In the genomic region with DNA sequence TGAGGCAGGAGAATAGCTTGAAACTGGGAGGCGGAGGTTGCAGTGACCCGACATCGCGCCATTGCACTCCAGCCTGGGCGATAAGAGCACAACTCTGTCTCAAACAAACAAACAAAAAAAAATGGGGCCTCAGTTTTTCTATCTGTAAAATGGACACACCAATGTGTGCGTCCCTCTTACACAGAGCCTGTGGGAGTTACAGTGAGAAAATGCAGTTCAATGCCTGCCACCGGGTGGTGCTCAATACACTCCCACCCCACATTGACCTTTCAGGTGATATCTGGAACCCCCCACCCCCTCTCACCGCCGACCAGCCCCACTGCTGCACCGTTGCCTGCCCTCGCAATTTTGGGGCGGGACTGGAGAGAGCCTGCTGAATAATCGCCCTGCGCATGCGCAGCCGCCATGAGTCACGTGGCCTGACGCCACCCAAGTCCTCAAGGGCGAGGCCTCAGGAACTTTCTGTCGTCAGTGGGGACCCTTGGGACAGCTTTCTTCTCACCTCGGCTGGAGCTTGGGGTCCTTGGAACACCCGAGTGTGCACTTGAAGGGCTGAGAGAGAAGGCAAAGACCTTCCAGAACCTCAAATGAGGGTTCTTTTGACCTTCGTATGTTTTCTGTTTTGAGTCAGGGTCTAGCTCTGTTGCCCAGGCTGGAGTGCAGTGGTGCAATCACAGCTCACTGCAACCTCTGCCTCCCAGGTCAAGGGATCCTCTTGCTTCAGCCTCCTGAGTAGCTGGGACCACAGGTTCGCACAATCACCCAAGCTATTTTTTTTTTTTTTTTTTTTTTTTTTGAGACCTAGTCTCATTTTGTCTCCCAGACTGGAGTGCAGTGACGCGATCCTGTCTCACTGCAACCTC, we compare ENCODE assay signal across 1 cellular context.
TF ChIP-seq lines count a peak whose summit lies in the region.

No MANE protein-coding gene starts in this region.

TF ChIP-seq in K562, 482 proteins besides CTCF, POLR2A, EP300 and RAD21 (continued from another document and continues in another):
- TF ChIP-seq, protein P1, sequence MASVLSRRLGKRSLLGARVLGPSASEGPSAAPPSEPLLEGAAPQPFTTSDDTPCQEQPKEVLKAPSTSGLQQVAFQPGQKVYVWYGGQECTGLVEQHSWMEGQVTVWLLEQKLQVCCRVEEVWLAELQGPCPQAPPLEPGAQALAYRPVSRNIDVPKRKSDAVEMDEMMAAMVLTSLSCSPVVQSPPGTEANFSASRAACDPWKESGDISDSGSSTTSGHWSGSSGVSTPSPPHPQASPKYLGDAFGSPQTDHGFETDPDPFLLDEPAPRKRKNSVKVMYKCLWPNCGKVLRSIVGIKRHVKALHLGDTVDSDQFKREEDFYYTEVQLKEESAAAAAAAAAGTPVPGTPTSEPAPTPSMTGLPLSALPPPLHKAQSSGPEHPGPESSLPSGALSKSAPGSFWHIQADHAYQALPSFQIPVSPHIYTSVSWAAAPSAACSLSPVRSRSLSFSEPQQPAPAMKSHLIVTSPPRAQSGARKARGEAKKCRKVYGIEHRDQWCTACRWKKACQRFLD (CRISPR knock-in tag; IDR thresholded peaks at IDR 0.05) = no peak
- TF ChIP-seq FOS (IDR thresholded peaks at IDR 0.05; ENCODE audit: extremely low read depth, insufficient read length) (no peak), ZNF124 (CRISPR knock-in tag; IDR thresholded peaks at IDR 0.05) (no peak), SMARCA4 (IDR thresholded peaks at IDR 0.05) (no peak), BDP1 (IDR thresholded peaks at IDR 0.05; ENCODE audit: insufficient read depth, insufficient read length) (no peak), MCM2 (IDR thresholded peaks at IDR 0.05; ENCODE audit: low read depth) (no peak), HEY1 (CRISPR knock-in tag; IDR thresholded peaks at IDR 0.05; ENCODE audit: borderline replicate concordance) (no peak), CC2D1A (IDR thresholded peaks at IDR 0.05) (peak; percentile 32; the same call in 1 of the 2 replicates), PYGO2 (tag; IDR thresholded peaks at IDR 0.05) (no peak), FIP1L1 (IDR thresholded peaks at IDR 0.05; ENCODE audit: low read depth, low read length, poor library complexity, severe bottlenecking) (no peak), TAL1 (IDR thresholded peaks at IDR 0.05) (no peak), OTX1 (CRISPR knock-in tag; IDR thresholded peaks at IDR 0.05) (no peak), MAFF (IDR thresholded peaks at IDR 0.05; ENCODE audit: low read length) (no peak), HIVEP1 (CRISPR knock-in tag; IDR thresholded peaks at IDR 0.05) (no peak), ZKSCAN8 (CRISPR knock-in tag; IDR thresholded peaks at IDR 0.05) (no peak), FOXJ2 (tag; IDR thresholded peaks at IDR 0.05) (no peak), ZNF76 (CRISPR knock-in tag; IDR thresholded peaks at IDR 0.05; ENCODE audit: borderline replicate concordance) (no peak), NFE2 (IDR thresholded peaks at IDR 0.05; ENCODE audit: low read depth) (no peak), C11orf30 (IDR thresholded peaks at IDR 0.05; ENCODE audit: low read depth) (no peak), CBFB (CRISPR knock-in tag; IDR thresholded peaks at IDR 0.05) (no peak), THRAP3 (IDR thresholded peaks at IDR 0.05; ENCODE audit: borderline replicate concordance) (no peak)
- TF ChIP-seq, protein P2, sequence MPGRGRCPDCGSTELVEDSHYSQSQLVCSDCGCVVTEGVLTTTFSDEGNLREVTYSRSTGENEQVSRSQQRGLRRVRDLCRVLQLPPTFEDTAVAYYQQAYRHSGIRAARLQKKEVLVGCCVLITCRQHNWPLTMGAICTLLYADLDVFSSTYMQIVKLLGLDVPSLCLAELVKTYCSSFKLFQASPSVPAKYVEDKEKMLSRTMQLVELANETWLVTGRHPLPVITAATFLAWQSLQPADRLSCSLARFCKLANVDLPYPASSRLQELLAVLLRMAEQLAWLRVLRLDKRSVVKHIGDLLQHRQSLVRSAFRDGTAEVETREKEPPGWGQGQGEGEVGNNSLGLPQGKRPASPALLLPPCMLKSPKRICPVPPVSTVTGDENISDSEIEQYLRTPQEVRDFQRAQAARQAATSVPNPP (IDR thresholded peaks at IDR 0.05; ENCODE audit: borderline replicate concordance, insufficient read depth, insufficient read length) = no peak
- TF ChIP-seq, protein P3, sequence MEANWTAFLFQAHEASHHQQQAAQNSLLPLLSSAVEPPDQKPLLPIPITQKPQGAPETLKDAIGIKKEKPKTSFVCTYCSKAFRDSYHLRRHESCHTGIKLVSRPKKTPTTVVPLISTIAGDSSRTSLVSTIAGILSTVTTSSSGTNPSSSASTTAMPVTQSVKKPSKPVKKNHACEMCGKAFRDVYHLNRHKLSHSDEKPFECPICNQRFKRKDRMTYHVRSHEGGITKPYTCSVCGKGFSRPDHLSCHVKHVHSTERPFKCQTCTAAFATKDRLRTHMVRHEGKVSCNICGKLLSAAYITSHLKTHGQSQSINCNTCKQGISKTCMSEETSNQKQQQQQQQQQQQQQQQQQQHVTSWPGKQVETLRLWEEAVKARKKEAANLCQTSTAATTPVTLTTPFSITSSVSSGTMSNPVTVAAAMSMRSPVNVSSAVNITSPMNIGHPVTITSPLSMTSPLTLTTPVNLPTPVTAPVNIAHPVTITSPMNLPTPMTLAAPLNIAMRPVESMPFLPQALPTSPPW (CRISPR knock-in tag; IDR thresholded peaks at IDR 0.05) = peak; percentile 17; the same call in 1 of the 2 replicates
- TF ChIP-seq, protein P4, sequence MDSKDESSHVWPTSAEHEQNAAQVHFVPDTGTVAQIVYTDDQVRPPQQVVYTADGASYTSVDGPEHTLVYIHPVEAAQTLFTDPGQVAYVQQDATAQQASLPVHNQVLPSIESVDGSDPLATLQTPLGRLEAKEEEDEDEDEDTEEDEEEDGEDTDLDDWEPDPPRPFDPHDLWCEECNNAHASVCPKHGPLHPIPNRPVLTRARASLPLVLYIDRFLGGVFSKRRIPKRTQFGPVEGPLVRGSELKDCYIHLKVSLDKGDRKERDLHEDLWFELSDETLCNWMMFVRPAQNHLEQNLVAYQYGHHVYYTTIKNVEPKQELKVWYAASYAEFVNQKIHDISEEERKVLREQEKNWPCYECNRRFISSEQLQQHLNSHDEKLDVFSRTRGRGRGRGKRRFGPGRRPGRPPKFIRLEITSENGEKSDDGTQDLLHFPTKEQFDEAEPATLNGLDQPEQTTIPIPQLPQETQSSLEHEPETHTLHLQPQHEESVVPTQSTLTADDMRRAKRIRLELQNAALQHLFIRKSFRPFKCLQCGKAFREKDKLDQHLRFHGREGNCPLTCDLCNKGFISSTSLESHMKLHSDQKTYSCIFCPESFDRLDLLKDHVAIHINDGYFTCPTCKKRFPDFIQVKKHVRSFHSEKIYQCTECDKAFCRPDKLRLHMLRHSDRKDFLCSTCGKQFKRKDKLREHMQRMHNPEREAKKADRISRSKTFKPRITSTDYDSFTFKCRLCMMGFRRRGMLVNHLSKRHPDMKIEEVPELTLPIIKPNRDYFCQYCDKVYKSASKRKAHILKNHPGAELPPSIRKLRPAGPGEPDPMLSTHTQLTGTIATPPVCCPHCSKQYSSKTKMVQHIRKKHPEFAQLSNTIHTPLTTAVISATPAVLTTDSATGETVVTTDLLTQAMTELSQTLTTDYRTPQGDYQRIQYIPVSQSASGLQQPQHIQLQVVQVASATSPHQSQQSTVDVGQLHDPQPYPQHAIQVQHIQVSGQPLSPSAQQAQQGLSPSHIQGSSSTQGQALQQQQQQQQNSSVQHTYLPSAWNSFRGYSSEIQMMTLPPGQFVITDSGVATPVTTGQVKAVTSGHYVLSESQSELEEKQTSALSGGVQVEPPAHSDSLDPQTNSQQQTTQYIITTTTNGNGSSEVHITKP (IDR thresholded peaks at IDR 0.05; ENCODE audit: partially characterized antibody) = no peak
- TF ChIP-seq, protein P5, sequence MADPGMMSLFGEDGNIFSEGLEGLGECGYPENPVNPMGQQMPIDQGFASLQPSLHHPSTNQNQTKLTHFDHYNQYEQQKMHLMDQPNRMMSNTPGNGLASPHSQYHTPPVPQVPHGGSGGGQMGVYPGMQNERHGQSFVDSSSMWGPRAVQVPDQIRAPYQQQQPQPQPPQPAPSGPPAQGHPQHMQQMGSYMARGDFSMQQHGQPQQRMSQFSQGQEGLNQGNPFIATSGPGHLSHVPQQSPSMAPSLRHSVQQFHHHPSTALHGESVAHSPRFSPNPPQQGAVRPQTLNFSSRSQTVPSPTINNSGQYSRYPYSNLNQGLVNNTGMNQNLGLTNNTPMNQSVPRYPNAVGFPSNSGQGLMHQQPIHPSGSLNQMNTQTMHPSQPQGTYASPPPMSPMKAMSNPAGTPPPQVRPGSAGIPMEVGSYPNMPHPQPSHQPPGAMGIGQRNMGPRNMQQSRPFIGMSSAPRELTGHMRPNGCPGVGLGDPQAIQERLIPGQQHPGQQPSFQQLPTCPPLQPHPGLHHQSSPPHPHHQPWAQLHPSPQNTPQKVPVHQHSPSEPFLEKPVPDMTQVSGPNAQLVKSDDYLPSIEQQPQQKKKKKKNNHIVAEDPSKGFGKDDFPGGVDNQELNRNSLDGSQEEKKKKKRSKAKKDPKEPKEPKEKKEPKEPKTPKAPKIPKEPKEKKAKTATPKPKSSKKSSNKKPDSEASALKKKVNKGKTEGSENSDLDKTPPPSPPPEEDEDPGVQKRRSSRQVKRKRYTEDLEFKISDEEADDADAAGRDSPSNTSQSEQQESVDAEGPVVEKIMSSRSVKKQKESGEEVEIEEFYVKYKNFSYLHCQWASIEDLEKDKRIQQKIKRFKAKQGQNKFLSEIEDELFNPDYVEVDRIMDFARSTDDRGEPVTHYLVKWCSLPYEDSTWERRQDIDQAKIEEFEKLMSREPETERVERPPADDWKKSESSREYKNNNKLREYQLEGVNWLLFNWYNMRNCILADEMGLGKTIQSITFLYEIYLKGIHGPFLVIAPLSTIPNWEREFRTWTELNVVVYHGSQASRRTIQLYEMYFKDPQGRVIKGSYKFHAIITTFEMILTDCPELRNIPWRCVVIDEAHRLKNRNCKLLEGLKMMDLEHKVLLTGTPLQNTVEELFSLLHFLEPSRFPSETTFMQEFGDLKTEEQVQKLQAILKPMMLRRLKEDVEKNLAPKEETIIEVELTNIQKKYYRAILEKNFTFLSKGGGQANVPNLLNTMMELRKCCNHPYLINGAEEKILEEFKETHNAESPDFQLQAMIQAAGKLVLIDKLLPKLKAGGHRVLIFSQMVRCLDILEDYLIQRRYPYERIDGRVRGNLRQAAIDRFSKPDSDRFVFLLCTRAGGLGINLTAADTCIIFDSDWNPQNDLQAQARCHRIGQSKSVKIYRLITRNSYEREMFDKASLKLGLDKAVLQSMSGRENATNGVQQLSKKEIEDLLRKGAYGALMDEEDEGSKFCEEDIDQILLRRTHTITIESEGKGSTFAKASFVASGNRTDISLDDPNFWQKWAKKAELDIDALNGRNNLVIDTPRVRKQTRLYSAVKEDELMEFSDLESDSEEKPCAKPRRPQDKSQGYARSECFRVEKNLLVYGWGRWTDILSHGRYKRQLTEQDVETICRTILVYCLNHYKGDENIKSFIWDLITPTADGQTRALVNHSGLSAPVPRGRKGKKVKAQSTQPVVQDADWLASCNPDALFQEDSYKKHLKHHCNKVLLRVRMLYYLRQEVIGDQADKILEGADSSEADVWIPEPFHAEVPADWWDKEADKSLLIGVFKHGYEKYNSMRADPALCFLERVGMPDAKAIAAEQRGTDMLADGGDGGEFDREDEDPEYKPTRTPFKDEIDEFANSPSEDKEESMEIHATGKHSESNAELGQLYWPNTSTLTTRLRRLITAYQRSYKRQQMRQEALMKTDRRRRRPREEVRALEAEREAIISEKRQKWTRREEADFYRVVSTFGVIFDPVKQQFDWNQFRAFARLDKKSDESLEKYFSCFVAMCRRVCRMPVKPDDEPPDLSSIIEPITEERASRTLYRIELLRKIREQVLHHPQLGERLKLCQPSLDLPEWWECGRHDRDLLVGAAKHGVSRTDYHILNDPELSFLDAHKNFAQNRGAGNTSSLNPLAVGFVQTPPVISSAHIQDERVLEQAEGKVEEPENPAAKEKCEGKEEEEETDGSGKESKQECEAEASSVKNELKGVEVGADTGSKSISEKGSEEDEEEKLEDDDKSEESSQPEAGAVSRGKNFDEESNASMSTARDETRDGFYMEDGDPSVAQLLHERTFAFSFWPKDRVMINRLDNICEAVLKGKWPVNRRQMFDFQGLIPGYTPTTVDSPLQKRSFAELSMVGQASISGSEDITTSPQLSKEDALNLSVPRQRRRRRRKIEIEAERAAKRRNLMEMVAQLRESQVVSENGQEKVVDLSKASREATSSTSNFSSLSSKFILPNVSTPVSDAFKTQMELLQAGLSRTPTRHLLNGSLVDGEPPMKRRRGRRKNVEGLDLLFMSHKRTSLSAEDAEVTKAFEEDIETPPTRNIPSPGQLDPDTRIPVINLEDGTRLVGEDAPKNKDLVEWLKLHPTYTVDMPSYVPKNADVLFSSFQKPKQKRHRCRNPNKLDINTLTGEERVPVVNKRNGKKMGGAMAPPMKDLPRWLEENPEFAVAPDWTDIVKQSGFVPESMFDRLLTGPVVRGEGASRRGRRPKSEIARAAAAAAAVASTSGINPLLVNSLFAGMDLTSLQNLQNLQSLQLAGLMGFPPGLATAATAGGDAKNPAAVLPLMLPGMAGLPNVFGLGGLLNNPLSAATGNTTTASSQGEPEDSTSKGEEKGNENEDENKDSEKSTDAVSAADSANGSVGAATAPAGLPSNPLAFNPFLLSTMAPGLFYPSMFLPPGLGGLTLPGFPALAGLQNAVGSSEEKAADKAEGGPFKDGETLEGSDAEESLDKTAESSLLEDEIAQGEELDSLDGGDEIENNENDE (IDR thresholded peaks at IDR 0.05; ENCODE audit: low read depth, low read length) = no peak
- TF ChIP-seq, protein P6, sequence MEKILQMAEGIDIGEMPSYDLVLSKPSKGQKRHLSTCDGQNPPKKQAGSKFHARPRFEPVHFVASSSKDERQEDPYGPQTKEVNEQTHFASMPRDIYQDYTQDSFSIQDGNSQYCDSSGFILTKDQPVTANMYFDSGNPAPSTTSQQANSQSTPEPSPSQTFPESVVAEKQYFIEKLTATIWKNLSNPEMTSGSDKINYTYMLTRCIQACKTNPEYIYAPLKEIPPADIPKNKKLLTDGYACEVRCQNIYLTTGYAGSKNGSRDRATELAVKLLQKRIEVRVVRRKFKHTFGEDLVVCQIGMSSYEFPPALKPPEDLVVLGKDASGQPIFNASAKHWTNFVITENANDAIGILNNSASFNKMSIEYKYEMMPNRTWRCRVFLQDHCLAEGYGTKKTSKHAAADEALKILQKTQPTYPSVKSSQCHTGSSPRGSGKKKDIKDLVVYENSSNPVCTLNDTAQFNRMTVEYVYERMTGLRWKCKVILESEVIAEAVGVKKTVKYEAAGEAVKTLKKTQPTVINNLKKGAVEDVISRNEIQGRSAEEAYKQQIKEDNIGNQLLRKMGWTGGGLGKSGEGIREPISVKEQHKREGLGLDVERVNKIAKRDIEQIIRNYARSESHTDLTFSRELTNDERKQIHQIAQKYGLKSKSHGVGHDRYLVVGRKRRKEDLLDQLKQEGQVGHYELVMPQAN (IDR thresholded peaks at IDR 0.05; ENCODE audit: borderline replicate concordance) = 0 out of 2 replicates have a peak, but pooled peaks have one; percentile 36
- TF ChIP-seq, protein P7, sequence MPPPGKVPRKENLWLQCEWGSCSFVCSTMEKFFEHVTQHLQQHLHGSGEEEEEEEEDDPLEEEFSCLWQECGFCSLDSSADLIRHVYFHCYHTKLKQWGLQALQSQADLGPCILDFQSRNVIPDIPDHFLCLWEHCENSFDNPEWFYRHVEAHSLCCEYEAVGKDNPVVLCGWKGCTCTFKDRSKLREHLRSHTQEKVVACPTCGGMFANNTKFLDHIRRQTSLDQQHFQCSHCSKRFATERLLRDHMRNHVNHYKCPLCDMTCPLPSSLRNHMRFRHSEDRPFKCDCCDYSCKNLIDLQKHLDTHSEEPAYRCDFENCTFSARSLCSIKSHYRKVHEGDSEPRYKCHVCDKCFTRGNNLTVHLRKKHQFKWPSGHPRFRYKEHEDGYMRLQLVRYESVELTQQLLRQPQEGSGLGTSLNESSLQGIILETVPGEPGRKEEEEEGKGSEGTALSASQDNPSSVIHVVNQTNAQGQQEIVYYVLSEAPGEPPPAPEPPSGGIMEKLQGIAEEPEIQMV (tag; conservative IDR thresholded peaks at IDR 0.05; ENCODE audit: low read depth) = no peak
